In genomic region chr11:27405134-27405533, GRCh38 we compare ENCODE assay signal across 23 cellular contexts. TPM values are rescaled to one million over a fixed set of nuclear protein-coding genes. Genes with fewer than 3 reads are reported as not detected.
DNase-seq lines count a peak whose midpoint lies in the region; ATAC-seq and TF ChIP-seq lines count a peak whose summit lies in the region.
"Had no signal": no experiment of that assay in that cellular context is flagged by ENCODE, and none has a peak within 500 bp of the region (broad histone marks: within the 10 kb centered on the region; RNA-seq: fewer than 3 reads in every experiment).

No MANE protein-coding gene starts in this region.

- WGBS in trophoblast cell (ENCODE audit: extremely low coverage, insufficient coverage, insufficient read length) = 100% methylated on average over 2 of the region's 3 CpGs

- H3K27me3 Mint-ChIP-seq in GM23338 (ENCODE audit: insufficient read depth, low read depth, poor library complexity) = no peaks in the 10 kb centered on the region
- no peaks in the 10 kb centered on the region for H3K27me3 Mint-ChIP-seq in activated CD4-positive, alpha-beta memory T cell treated with anti-CD3 and anti-CD28 coated beads for 36 hours
- H3K27me3 Mint-ChIP-seq in activated naive CD4-positive, alpha-beta T cell treated with anti-CD3 and anti-CD28 coated beads, Interleukin-2, amount 10 ng/mL, durations not matched to agents 7 days and 5 days = no peaks in the 10 kb centered on the region

- no peak overlapping the region for H3K4me3 Mint-ChIP-seq in GM23338
- H3K4me3 Mint-ChIP-seq in activated CD4-positive, alpha-beta memory T cell treated with anti-CD3 and anti-CD28 coated beads for 36 hours = no peak overlapping the region
- H3K4me3 Mint-ChIP-seq in activated naive CD4-positive, alpha-beta T cell treated with anti-CD3 and anti-CD28 coated beads, Interleukin-2, amount 10 ng/mL, durations not matched to agents 7 days and 5 days = no peak overlapping the region
- H3K4me3 Mint-ChIP-seq: CD8-positive, alpha-beta T cell had no signal

- H4K8ac ChIP-seq in trophoblast cell (ENCODE audit: low read depth, low read length) = no peak overlapping the region

- no peaks in the 10 kb centered on the region for H3K9me2 ChIP-seq in GM23338 (ENCODE audit: insufficient read depth)

- no peaks in the 10 kb centered on the region for H3F3A ChIP-seq in GM23338 (replicated peaks; ENCODE audit: low read depth)

- no peaks in the 10 kb centered on the region for H3K79me1 ChIP-seq in trophoblast cell (ENCODE audit: low read length)

- H3K79me2 ChIP-seq in GM23338 (replicated peaks; ENCODE audit: insufficient read depth) (peaks cover 64% of the 10 kb centered on the region), trophoblast cell (ENCODE audit: control insufficient read depth, insufficient read depth, low read length, poor library complexity) (no peaks in the 10 kb centered on the region)

- H3K36me3 ChIP-seq in GM23338 (ENCODE audit: insufficient read depth) (no peaks in the 10 kb centered on the region), right atrium auricular region (no peaks in the 10 kb centered on the region), subcutaneous abdominal adipose tissue (ENCODE audit: control insufficient read depth in 5 of 5, insufficient read depth in 5 of 5, low read length in 5 of 5) (no peaks in the 10 kb centered on the region), trophoblast cell (ENCODE audit: control insufficient read depth in 1 of 2, insufficient read depth in 2 of 2, low read length in 2 of 2) (no peaks in the 10 kb centered on the region)
- H3K36me3 ChIP-seq: BLaER1 treated with 17β-estradiol and CSF1 and Interleukin-3, amounts not matched to agents 10 nM and 100 nM had no signal

- no peak overlapping the region for H3K4ac ChIP-seq in trophoblast cell (ENCODE audit: low read depth, low read length)

- H2BK12ac ChIP-seq in trophoblast cell (ENCODE audit: low read length) = no peak overlapping the region

- no peaks in the 10 kb centered on the region for H3K9me3 Mint-ChIP-seq in GM23338
- H3K9me3 Mint-ChIP-seq in activated CD4-positive, alpha-beta memory T cell treated with anti-CD3 and anti-CD28 coated beads for 36 hours = no peaks in the 10 kb centered on the region
- H3K9me3 Mint-ChIP-seq in activated naive CD4-positive, alpha-beta T cell treated with anti-CD3 and anti-CD28 coated beads, Interleukin-2, amount 10 ng/mL, durations not matched to agents 7 days and 5 days = no peaks in the 10 kb centered on the region
- H3K9me3 Mint-ChIP-seq: CD8-positive, alpha-beta T cell had no signal

- no peak overlapping the region for H3K23ac ChIP-seq in trophoblast cell (ENCODE audit: low read length)

- H3K27me3 ChIP-seq in GM23338 (ENCODE audit: insufficient read depth) (no peaks in the 10 kb centered on the region), right atrium auricular region (no peaks in the 10 kb centered on the region), subcutaneous abdominal adipose tissue (ENCODE audit: control insufficient read depth in 5 of 5, insufficient read depth in 4 of 5, low read length in 5 of 5) (no peaks in the 10 kb centered on the region), trophoblast cell (ENCODE audit: insufficient read depth, low read length) (no peaks in the 10 kb centered on the region)
- H3K27me3 ChIP-seq: BLaER1 treated with 17β-estradiol and CSF1 and Interleukin-3, amounts not matched to agents 10 nM and 100 nM had no signal

- peaks cover 4% of the 10 kb centered on the region for H4K20me1 ChIP-seq in GM23338 (replicated peaks; ENCODE audit: insufficient read depth)
- H4K20me1 ChIP-seq: BLaER1 treated with 17β-estradiol and CSF1 and Interleukin-3, amounts not matched to agents 10 nM and 100 nM had no signal

- H3K4me2 ChIP-seq in GM23338 (no peak overlapping the region), trophoblast cell (ENCODE audit: low read length) (no peak overlapping the region)
- H3K4me2 ChIP-seq: BLaER1 treated with 17β-estradiol and CSF1 and Interleukin-3, amounts not matched to agents 10 nM and 100 nM had no signal

- H3K18ac ChIP-seq in trophoblast cell (ENCODE audit: low read length) = no peak overlapping the region

- no peak overlapping the region for H3K4me3 ChIP-seq in GM23338
- no peak overlapping the region for H3K4me3 ChIP-seq in right atrium auricular region
- no peak overlapping the region for H3K4me3 ChIP-seq in subcutaneous abdominal adipose tissue (ENCODE audit: low read depth in 1 of 5, low read length in 5 of 5)
- H3K4me3 ChIP-seq in trophoblast cell (ENCODE audit: low read depth, low read length) = no peak overlapping the region
- H3K4me3 ChIP-seq: BLaER1 treated with 17β-estradiol and CSF1 and Interleukin-3, amounts not matched to agents 10 nM and 100 nM; GM12878; GM23248 had no signal

- ATAC-seq in GM23338 = no peak
- ATAC-seq: CD8-positive, alpha-beta T cell; GM12878 had no signal

- H3K36me3 Mint-ChIP-seq in GM23338 (ENCODE audit: low read depth) = no peaks in the 10 kb centered on the region
- H3K36me3 Mint-ChIP-seq in activated CD4-positive, alpha-beta memory T cell treated with anti-CD3 and anti-CD28 coated beads for 36 hours = no peaks in the 10 kb centered on the region
- H3K36me3 Mint-ChIP-seq in activated naive CD4-positive, alpha-beta T cell treated with anti-CD3 and anti-CD28 coated beads, Interleukin-2, amount 10 ng/mL, durations not matched to agents 7 days and 5 days = no peaks in the 10 kb centered on the region
- H3K36me3 Mint-ChIP-seq: CD8-positive, alpha-beta T cell had no signal

- H4K12ac ChIP-seq in trophoblast cell (ENCODE audit: low read depth, low read length) = no peak overlapping the region

- no peak for DNase-seq in GM23338 (ENCODE audit: low spot score)
- DNase-seq in fibroblast of gingiva (ENCODE audit: low read depth) = peak; percentile 76
- no peak for DNase-seq in right atrium auricular region (ENCODE audit: low spot score)
- no peak for DNase-seq in activated CD4-positive, alpha-beta memory T cell treated with anti-CD3 and anti-CD28 coated beads for 36 hours
- DNase-seq in trophoblast cell = no peak
- DNase-seq in activated naive CD4-positive, alpha-beta T cell treated with anti-CD3 and anti-CD28 coated beads, Interleukin-2, amount 10 ng/mL, durations not matched to agents 7 days and 5 days = no peak
- DNase-seq: Calu3; CD8-positive, alpha-beta T cell; DMS53; EL; GM23248; HCEC 1CT; MM.1S; NCI-H1092 treated with DMSO at 0.1 percent for 48 hours; NCI-H146; NCI-H2081; NCI-H446 treated with DMSO at 0.1 percent for 48 hours; NK-92 treated with Interleukin-12 subunit alpha and Interleukin-12 subunit beta, amount 100 ng/mL, for 24 hours; SHP77 had no signal

- no peaks in the 10 kb centered on the region for H3K4me1 ChIP-seq in GM23338 (ENCODE audit: insufficient read depth)
- H3K4me1 ChIP-seq in right atrium auricular region = peaks cover 0 to 31% of the 10 kb centered on the region in 2 donors
- H3K4me1 ChIP-seq in subcutaneous abdominal adipose tissue (ENCODE audit: control insufficient read depth in 5 of 5, insufficient read depth in 5 of 5, low read length in 5 of 5) = peaks cover 0 to 37% (median 17%) of the 10 kb centered on the region in 5 donors
- H3K4me1 ChIP-seq in trophoblast cell (ENCODE audit: control insufficient read depth in 1 of 2, insufficient read depth in 2 of 2, low read length in 2 of 2) = peaks cover 0 to 3% of the 10 kb centered on the region in 2 experiments

- H3K9ac ChIP-seq in subcutaneous abdominal adipose tissue (ENCODE audit: low read length in 5 of 5) (no peak overlapping the region), trophoblast cell (ENCODE audit: low read length) (no peak overlapping the region)
- H3K9ac ChIP-seq: BLaER1 treated with 17β-estradiol and CSF1 and Interleukin-3, amounts not matched to agents 10 nM and 100 nM; GM23248 had no signal

- H3K9me3 ChIP-seq in right atrium auricular region (no peaks in the 10 kb centered on the region), subcutaneous abdominal adipose tissue (ENCODE audit: control insufficient read depth in 5 of 5, low read length in 5 of 5) (no peaks in the 10 kb centered on the region), trophoblast cell (ENCODE audit: insufficient read depth, low read depth, low read length) (no peaks in the 10 kb centered on the region)
- H3K9me3 ChIP-seq: BLaER1 treated with 17β-estradiol and CSF1 and Interleukin-3, amounts not matched to agents 10 nM and 100 nM had no signal

- peaks cover 5% of the 10 kb centered on the region; the same call in 2 of the 3 replicates for H3K4me1 Mint-ChIP-seq in GM23338
- no peaks in the 10 kb centered on the region for H3K4me1 Mint-ChIP-seq in activated CD4-positive, alpha-beta memory T cell treated with anti-CD3 and anti-CD28 coated beads for 36 hours (ENCODE audit: low read depth)
- no peaks in the 10 kb centered on the region for H3K4me1 Mint-ChIP-seq in activated naive CD4-positive, alpha-beta T cell treated with anti-CD3 and anti-CD28 coated beads, Interleukin-2, amount 10 ng/mL, durations not matched to agents 7 days and 5 days

- no peak overlapping the region for H2AK5ac ChIP-seq in trophoblast cell (ENCODE audit: low read length)

- H4K91ac ChIP-seq in trophoblast cell (ENCODE audit: low read depth, low read length) = no peak overlapping the region

- H3K27ac ChIP-seq in GM23338 (ENCODE audit: low read depth) = peak overlapping the region; percentile 51
- H3K27ac ChIP-seq in right atrium auricular region = peak overlapping the region; percentile 30 to 39
- H3K27ac ChIP-seq in subcutaneous abdominal adipose tissue (ENCODE audit: low read depth, low read length) = peak overlapping the region; percentile 39
- no peak overlapping the region for H3K27ac ChIP-seq in trophoblast cell (ENCODE audit: low read depth, low read length)
- H3K27ac ChIP-seq: BLaER1 treated with 17β-estradiol and CSF1 and Interleukin-3, amounts not matched to agents 10 nM and 100 nM; GM23248; HL-60 had no signal

- no peak overlapping the region for H3K27ac Mint-ChIP-seq in GM23338
- H3K27ac Mint-ChIP-seq in activated CD4-positive, alpha-beta memory T cell treated with anti-CD3 and anti-CD28 coated beads for 36 hours = no peak overlapping the region
- no peak overlapping the region for H3K27ac Mint-ChIP-seq in activated naive CD4-positive, alpha-beta T cell treated with anti-CD3 and anti-CD28 coated beads, Interleukin-2, amount 10 ng/mL, durations not matched to agents 7 days and 5 days
- H3K27ac Mint-ChIP-seq: CD8-positive, alpha-beta T cell had no signal

- no peak overlapping the region for H2BK120ac ChIP-seq in trophoblast cell (ENCODE audit: insufficient read depth, low read length, poor library complexity)

- CTCF ChIA-PET in activated CD4-positive, alpha-beta memory T cell treated with anti-CD3 and anti-CD28 coated beads for 36 hours (lab: Charles Lee) = interaction anchor here (0.7 kb wide), 1 partner anchor 98 kb away, joined by 3 read pairs; no protein-coding TSS in a partner anchor
- CTCF ChIA-PET in activated naive CD4-positive, alpha-beta T cell treated with anti-CD3 and anti-CD28 coated beads, Interleukin-2, amount 10 ng/mL, durations not matched to agents 7 days and 5 days (lab: Charles Lee) = no interaction called here

- intact Hi-C loops in activated CD4-positive, alpha-beta memory T cell treated with anti-CD3 and anti-CD28 coated beads for 36 hours (cut with micrococcal nuclease) = no loop called here

- no peak overlapping the region for H2AFZ ChIP-seq in GM23338
- H2AFZ ChIP-seq in trophoblast cell (ENCODE audit: insufficient read depth, low read length, poor library complexity) = no peak overlapping the region
- H2AFZ ChIP-seq: GM23248 had no signal

- POLR2A ChIA-PET in activated CD4-positive, alpha-beta memory T cell treated with anti-CD3 and anti-CD28 coated beads for 36 hours (lab: Charles Lee) = no interaction called here

- no peak overlapping the region for H3K14ac ChIP-seq in trophoblast cell (ENCODE audit: low read length)

- TF ChIP-seq CTCF in GM23338 (conservative IDR thresholded peaks at IDR 0.05; ENCODE audit: low read depth in 2 of 2) (no peak), right atrium auricular region (IDR thresholded peaks at IDR 0.05) (no peak)

- H2BK5ac ChIP-seq in trophoblast cell (ENCODE audit: low read depth, low read length, poor library complexity) = no peak overlapping the region

RNA-seq across cellular contexts. Expression of gene CCDC34, which starts 42.1 kb away (rescaled TPM):
- 7.4 and 10.1 TPM in 2 replicates for total RNA-seq in GM23338 (2014; rRNA removed; shearing (Covaris generic))
- polyA plus RNA-seq in GM23338 (2016; fragmentation: Nextera tagmentation; extraction: Ambion mirVana) = 47.9 and 56.0 TPM in 2 replicates
- 1 to 10 TPM in 1 of 2 donors, not detected in 1; 2.6 TPM for total RNA-seq in right atrium auricular region
- total RNA-seq in activated CD4-positive, alpha-beta memory T cell treated with anti-CD3 and anti-CD28 coated beads for 36 hours = 10 to 100 TPM; 22.8 to 23.7 TPM
- 23.5 and 25.3 TPM in 2 replicates for polyA plus RNA-seq in trophoblast cell (2013)
